In genomic region chr22:17157714-17158113, GRCh38 we compare ENCODE assay signal across 9 cellular contexts. TPM values are rescaled to one million over a fixed set of nuclear protein-coding genes. Genes with fewer than 3 reads are reported as not detected.
DNase-seq lines count a peak whose midpoint lies in the region; ATAC-seq and TF ChIP-seq lines count a peak whose summit lies in the region.
"Had no signal": no experiment of that assay in that cellular context is flagged by ENCODE, and none has a peak within 500 bp of the region (broad histone marks: within the 10 kb centered on the region; RNA-seq: fewer than 3 reads in every experiment).

No MANE protein-coding gene starts in this region.

- POLR2A ChIA-PET in T-cell (lab: Charles Lee) = no interaction called here

- H3K27me3 Mint-ChIP-seq in activated T-cell treated with anti-CD3 and anti-CD28 coated beads, Interleukin-2, amount 50 U/mL, for 4 hours (ENCODE audit: low read depth) = no peaks in the 10 kb centered on the region
- H3K27me3 Mint-ChIP-seq in T-cell = no peaks in the 10 kb centered on the region
- H3K27me3 Mint-ChIP-seq in stimulated activated naive B cell treated with anti-CD40 and anti-IgM and Interleukin-4, amounts not matched to agents 10 μg/mL and 1 μg/mL and 100 μg/mL, for 72 hours = no peaks in the 10 kb centered on the region

- H3K36me3 Mint-ChIP-seq in activated T-cell treated with anti-CD3 and anti-CD28 coated beads, Interleukin-2, amount 50 U/mL, for 4 hours (ENCODE audit: insufficient read depth) = peaks cover 6% of the 10 kb centered on the region
- peaks cover 3% of the 10 kb centered on the region for H3K36me3 Mint-ChIP-seq in T-cell
- peaks cover 2 to 3% of the 10 kb centered on the region in 2 donors for H3K36me3 Mint-ChIP-seq in stimulated activated naive B cell treated with anti-CD40 and anti-IgM and Interleukin-4, amounts not matched to agents 10 μg/mL and 1 μg/mL and 100 μg/mL, for 72 hours

- H3K4me3 Mint-ChIP-seq in activated T-cell treated with anti-CD3 and anti-CD28 coated beads, Interleukin-2, amount 50 U/mL, for 4 hours = peak overlapping the region; percentile 85
- H3K4me3 Mint-ChIP-seq in T-cell = peak overlapping the region; percentile 80 to 83 (median 82)
- peak overlapping the region; percentile 87 to 96 for H3K4me3 Mint-ChIP-seq in stimulated activated naive B cell treated with anti-CD40 and anti-IgM and Interleukin-4, amounts not matched to agents 10 μg/mL and 1 μg/mL and 100 μg/mL, for 72 hours

- no peaks in the 10 kb centered on the region for H3K27me3 ChIP-seq in fibroblast of lung (ENCODE audit: control insufficient read depth, insufficient read depth, low read length)

- no peaks in the 10 kb centered on the region for H3K36me3 ChIP-seq in fibroblast of lung (ENCODE audit: control insufficient read depth, insufficient read depth, low read length)

- H4K20me1 ChIP-seq in fibroblast of lung (ENCODE audit: control insufficient read depth, extremely low read depth, insufficient read depth, low read length) = no peaks in the 10 kb centered on the region

- H3K4me3 ChIP-seq in fibroblast of lung (replicated peaks in 1 of 4; ENCODE audit: control extremely low read depth in 1 of 4, insufficient read depth in 1 of 4, low read depth in 3 of 4, low read length in 4 of 4) = peak overlapping the region in 1 of 4 experiments; percentile 79

- peak overlapping the region; percentile 16 for H3K4me2 ChIP-seq in fibroblast of lung (ENCODE audit: extremely low read depth, insufficient read depth, low read length)

- no peak for ATAC-seq in activated T-cell treated with anti-CD3 and anti-CD28 coated beads, Interleukin-2, amount 50 U/mL, for 4 hours
- ATAC-seq in T-cell (replicated peaks in 1 of 4) = no peak
- no peak for ATAC-seq in stimulated activated naive B cell treated with anti-CD40 and anti-IgM and Interleukin-4, amounts not matched to agents 10 μg/mL and 1 μg/mL and 100 μg/mL, for 72 hours (replicated peaks)

- peaks cover 13% of the 10 kb centered on the region for H3K79me2 ChIP-seq in fibroblast of lung (ENCODE audit: control insufficient read depth, insufficient read depth, low read length)

- CTCF ChIA-PET in T-cell (lab: Charles Lee) = interaction anchor here (0.6 to 1.0 kb wide), 6 partner anchors 11 to 366 kb away, joined by 3 to 4 read pairs (median 3); no protein-coding TSS in a partner anchor

- DNase-seq in activated T-cell treated with anti-CD3 and anti-CD28 coated beads, Interleukin-2, amount 50 U/mL, for 4 hours = no peak
- DNase-seq in activated T-cell treated with anti-CD3 and anti-CD28 coated beads, Interleukin-2, amount 50 U/mL, for 1 hour = no peak
- DNase-seq in T-cell = no peak
- no peak for DNase-seq in fibroblast of lung (ENCODE audit: low read depth in 2 of 2)
- no peak for DNase-seq in stimulated activated naive B cell treated with anti-CD40 and anti-IgM and Interleukin-4, amounts not matched to agents 10 μg/mL and 1 μg/mL and 100 μg/mL, for 72 hours
- DNase-seq in NK-92 treated with Interleukin-12 subunit alpha and Interleukin-12 subunit beta, amount 100 ng/mL, for 24 hours (lab: John Stamatoyannopoulos, UW) = no peak
- no peak for DNase-seq in NAMALWA (ENCODE audit: low spot score)
- DNase-seq in COLO668 (lab: John Stamatoyannopoulos, UW; ENCODE audit: unreplicated experiment) = no peak
- DNase-seq: NCI-H2107 had no signal

- peaks cover 6% of the 10 kb centered on the region for H3K4me1 ChIP-seq in fibroblast of lung (ENCODE audit: control insufficient read depth, extremely low read depth, insufficient read depth, low read length)

- H3K4me1 Mint-ChIP-seq in activated T-cell treated with anti-CD3 and anti-CD28 coated beads, Interleukin-2, amount 50 U/mL, for 4 hours (ENCODE audit: low read depth) = peaks cover 35% of the 10 kb centered on the region
- peaks cover 39 to 44% (median 39%) of the 10 kb centered on the region in 3 donors for H3K4me1 Mint-ChIP-seq in T-cell
- H3K4me1 Mint-ChIP-seq in stimulated activated naive B cell treated with anti-CD40 and anti-IgM and Interleukin-4, amounts not matched to agents 10 μg/mL and 1 μg/mL and 100 μg/mL, for 72 hours = peaks cover 15 to 30% of the 10 kb centered on the region in 2 donors

- no peak overlapping the region for H3K9ac ChIP-seq in fibroblast of lung (ENCODE audit: insufficient read depth, low read length)

- H3K9me3 Mint-ChIP-seq in activated T-cell treated with anti-CD3 and anti-CD28 coated beads, Interleukin-2, amount 50 U/mL, for 4 hours = no peaks in the 10 kb centered on the region
- no peaks in the 10 kb centered on the region for H3K9me3 Mint-ChIP-seq in T-cell
- H3K9me3 Mint-ChIP-seq in stimulated activated naive B cell treated with anti-CD40 and anti-IgM and Interleukin-4, amounts not matched to agents 10 μg/mL and 1 μg/mL and 100 μg/mL, for 72 hours = no peaks in the 10 kb centered on the region

- peak overlapping the region in 1 of 2 donors; percentile 31 for H3K27ac Mint-ChIP-seq in T-cell
- no peak overlapping the region for H3K27ac Mint-ChIP-seq in stimulated activated naive B cell treated with anti-CD40 and anti-IgM and Interleukin-4, amounts not matched to agents 10 μg/mL and 1 μg/mL and 100 μg/mL, for 72 hours

- H3K27ac ChIP-seq in fibroblast of lung (ENCODE audit: insufficient read depth, low read length) = no peak overlapping the region

- TF ChIP-seq CTCF in fibroblast of lung (conservative IDR thresholded peaks at IDR 0.05 in 1 of 2, IDR thresholded peaks at IDR 0.05 in 1 of 2; ENCODE audit: low read depth in 1 of 2, low read length in 2 of 2) = no peak

- no peaks in the 10 kb centered on the region for H3K9me3 ChIP-seq in fibroblast of lung (ENCODE audit: control insufficient read depth, insufficient read depth, low read depth, low read length)

- no peak overlapping the region for H2AFZ ChIP-seq in fibroblast of lung (ENCODE audit: low read length)

RNA-seq across cellular contexts. Expression of gene HDHD5, which starts 1.4 kb away (rescaled TPM):
- total RNA-seq in activated T-cell treated with anti-CD3 and anti-CD28 coated beads, Interleukin-2, amount 50 U/mL, for 4 hours = 10 to 100 TPM; 56.2 to 69.1 (median 68.3) TPM
- total RNA-seq in T-cell (10 to 100 TPM; 17.6 to 34.2 (median 30.1) TPM), fibroblast of lung (16.2 and 17.7 TPM in 2 replicates)
- 19.7 and 20.9 TPM in 2 replicates for polyA plus RNA-seq in fibroblast of lung
- polyA plus RNA-seq in fibroblast of lung (2012) = 19.2 and 20.5 TPM in 2 replicates
- polyA minus RNA-seq in fibroblast of lung (ENCODE audit: low replicate concordance) = 16.9 and 19.3 TPM in 2 replicates

RNA-seq across cellular contexts. Expression of gene TMEM121B, which starts 36.6 kb away (rescaled TPM):
- under 1 TPM; 0.24 to 0.43 (median 0.38) TPM for total RNA-seq in activated T-cell treated with anti-CD3 and anti-CD28 coated beads, Interleukin-2, amount 50 U/mL, for 4 hours
- under 1 TPM in 3 of 5 donors, not detected in 2; 0.13 to 0.19 (median 0.15) TPM for total RNA-seq in T-cell
- total RNA-seq in fibroblast of lung = under 0.01 TPM in 1 of 2 replicates, not detected in the other
- polyA plus RNA-seq in fibroblast of lung = 0.05 and 0.10 TPM in 2 replicates
- 0.10 and 0.20 TPM in 2 replicates for polyA plus RNA-seq in fibroblast of lung (2012)
- polyA minus RNA-seq in fibroblast of lung (ENCODE audit: low replicate concordance) = 0.48 TPM in 1 of 2 replicates, not detected in the other
